ENCODE assay signal across 8 cellular contexts in the genomic region with DNA sequence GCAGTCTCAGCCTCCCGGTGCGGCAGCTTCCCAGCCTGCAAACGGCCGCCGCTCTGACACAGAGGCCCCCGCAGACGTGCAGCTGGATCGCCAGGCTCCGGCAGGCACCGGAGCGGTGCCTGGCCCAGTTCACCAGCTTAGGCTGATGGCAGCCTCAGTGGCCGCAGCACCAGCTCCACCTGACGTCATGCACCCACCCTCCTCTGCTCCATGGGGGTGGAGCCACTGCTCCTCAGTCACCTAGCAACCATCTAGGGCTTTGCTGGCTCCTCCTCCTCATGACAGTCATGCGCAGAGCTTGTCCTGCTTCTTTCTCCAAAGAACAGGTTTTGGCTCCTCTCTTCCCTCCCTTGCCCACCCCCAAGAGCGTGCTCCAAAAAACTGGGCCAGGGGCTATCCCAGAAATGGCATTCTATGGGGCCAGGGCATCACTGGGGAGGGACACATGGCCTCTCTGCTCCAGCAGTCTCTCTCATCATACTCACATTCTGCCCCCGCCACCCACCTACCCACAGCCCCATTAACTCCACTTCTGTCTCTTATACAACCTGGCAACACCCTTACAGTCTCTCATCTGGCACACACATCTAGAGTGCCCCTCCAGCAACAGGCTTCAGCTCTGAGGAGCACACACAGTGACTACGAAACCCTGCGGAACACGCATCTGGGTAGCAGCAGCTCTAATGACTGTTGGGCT. TPM values are rescaled to one million over a fixed set of nuclear protein-coding genes. Genes with fewer than 3 reads are reported as not detected.
DNase-seq lines count a peak whose midpoint lies in the region; ATAC-seq and TF ChIP-seq lines count a peak whose summit lies in the region.

No MANE protein-coding gene starts in this region.

- H3K27ac Mint-ChIP-seq in natural killer cell = no peak overlapping the region

- DNase-seq in DMS153 (lab: John Stamatoyannopoulos, UW) (peak; percentile 80), NCI-H524 (lab: John Stamatoyannopoulos, UW) (peak; percentile 20 to 64), esophagus squamous epithelium (lab: John Stamatoyannopoulos, UW) (no peak), mucosa of gallbladder (ENCODE audit: low spot score) (peak; percentile 88), natural killer cell (no peak)
- DNase-seq in activated CD4-positive, CD25-positive, alpha-beta regulatory T cell treated with anti-CD3 and anti-CD28 coated beads, Interleukin-2, amount 50 U/mL, for 72 hours = no peak

- H3K27me3 Mint-ChIP-seq in natural killer cell (ENCODE audit: low read depth in 2 of 2) = no peaks in the 10 kb centered on the region

- no peaks in the 10 kb centered on the region for H3K9me3 ChIP-seq in esophagus squamous epithelium

- TF ChIP-seq CTCF in esophagus squamous epithelium (IDR thresholded peaks at IDR 0.05) (no peak), natural killer cell (IDR thresholded peaks at IDR 0.05) (no peak)

- H3K4me1 Mint-ChIP-seq in natural killer cell = peaks cover 44 to 50% of the 10 kb centered on the region in 2 donors

- peaks cover 10 to 51% (median 33%) of the 10 kb centered on the region in 3 donors for H3K36me3 ChIP-seq in esophagus squamous epithelium

- peak overlapping the region in 3 of 4 donors; percentile 20 to 49 (median 34) for H3K4me3 ChIP-seq in esophagus squamous epithelium

- WGBS in esophagus squamous epithelium, 2 donors = 58 to 73% methylated on average over 11 to 19 of the region's 19 CpGs

- H3K4me1 ChIP-seq in esophagus squamous epithelium = peaks cover 4 to 40% (median 12%) of the 10 kb centered on the region in 3 donors

- TF ChIP-seq POLR2A in esophagus squamous epithelium (IDR thresholded peaks at IDR 0.05) = no peak

- no peak overlapping the region for H3K4me3 Mint-ChIP-seq in natural killer cell

- intact Hi-C loops in esophagus squamous epithelium (cut with DNase I) = no loop called here
- intact Hi-C loops in natural killer cell (cut with micrococcal nuclease) = loop anchor here (5.0 kb wide), 1 partner anchor 697 kb away; no protein-coding TSS in a partner anchor

- H3K9me3 Mint-ChIP-seq in natural killer cell = no peaks in the 10 kb centered on the region

- peaks cover 10% of the 10 kb centered on the region for H3K36me3 Mint-ChIP-seq in natural killer cell

- no peaks in the 10 kb centered on the region for H3K27me3 ChIP-seq in esophagus squamous epithelium

- ATAC-seq in GM19455 (IDR thresholded peaks at IDR 0.05; ENCODE audit: unreplicated experiment) (no peak), natural killer cell (no peak), HG02938 (IDR thresholded peaks at IDR 0.05; ENCODE audit: unreplicated experiment) (no peak)

- peak overlapping the region in 3 of 4 donors; percentile 47 to 66 (median 61) for H3K27ac ChIP-seq in esophagus squamous epithelium

RNA-seq across cellular contexts. Expression of a gene that starts 5.5 kb away (rescaled TPM):
- 10 to 100 TPM; 67.1 to 80.1 (median 75.0) TPM for total RNA-seq in esophagus squamous epithelium
- 171 TPM for total RNA-seq in mucosa of gallbladder
- total RNA-seq in natural killer cell = 100 to 1,000 TPM; 103 to 116 (median 116) TPM

RNA-seq across cellular contexts. Expression of a gene that starts 31.4 kb away (rescaled TPM):
- 1 to 10 TPM in 2 of 4 donors, under 1 TPM in 2; 0.62 to 2.3 (median 1.2) TPM for total RNA-seq in esophagus squamous epithelium
- total RNA-seq in mucosa of gallbladder = 4.7 TPM
- 1 to 10 TPM; 5.3 to 8.4 (median 8.0) TPM for total RNA-seq in natural killer cell

RNA-seq across cellular contexts. Expression of a gene that starts 46.8 kb away (rescaled TPM):
- total RNA-seq in esophagus squamous epithelium (under 1 TPM; 0.22 to 0.76 (median 0.59) TPM), mucosa of gallbladder (12.9 TPM), natural killer cell (1 to 10 TPM; 1.7 to 3.2 (median 1.7) TPM)

RNA-seq across cellular contexts. Expression of a gene that starts 46.9 kb away (rescaled TPM):
- 1 to 10 TPM; 3.1 to 9.1 (median 6.0) TPM for total RNA-seq in esophagus squamous epithelium
- 38.1 TPM for total RNA-seq in mucosa of gallbladder
- 10 to 100 TPM; 28.0 to 35.3 (median 28.0) TPM for total RNA-seq in natural killer cell

Comparison
In these comparisons a context has a peak if more than half of its experiments do, and no peak if none do; other contexts are left out.
1. DNase-seq: peak in DMS153 (single experiment), NCI-H524 (2 of 2) and mucosa of gallbladder (single experiment); none in esophagus squamous epithelium (single experiment), natural killer cell (single experiment) and activated CD4-positive, CD25-positive, alpha-beta regulatory T cell treated with anti-CD3 and anti-CD28 coated beads, Interleukin-2, amount 50 U/mL, for 72 hours (single experiment).